1 cellular context compared by ENCODE assay signal in genomic region chr17:50866950-50867855, GRCh38.
A peak's percentile ranks its signal among the peaks of the same experiment; 100 is the strongest.
TF ChIP-seq lines count a peak whose summit lies in the region.

No MANE protein-coding gene starts in this region.

TF ChIP-seq in WTC11, 78 proteins besides CTCF, POLR2A, EP300 and RAD21 (continued from another document):
- TF ChIP-seq AR (CRISPR knock-in tag; IDR thresholded peaks at IDR 0.05), result no peak
- TF ChIP-seq ZNF532 (CRISPR knock-in tag; IDR thresholded peaks at IDR 0.05; ENCODE audit: borderline replicate concordance), result no peak
- no peak for TF ChIP-seq IRF1 (CRISPR knock-in tag; IDR thresholded peaks at IDR 0.05)
- no peak for TF ChIP-seq RELA (CRISPR knock-in tag; IDR thresholded peaks at IDR 0.05; ENCODE audit: borderline replicate concordance)
- peak; percentile 95 for TF ChIP-seq NFYB (CRISPR knock-in tag; conservative IDR thresholded peaks at IDR 0.05; ENCODE audit: low read depth)
- TF ChIP-seq ZBTB43 (CRISPR knock-in tag; IDR thresholded peaks at IDR 0.05), result no peak
- peak; percentile 57; the same call in 1 of the 2 replicates for TF ChIP-seq SMAD3 (CRISPR knock-in tag; IDR thresholded peaks at IDR 0.05; ENCODE audit: borderline replicate concordance)
- no peak for TF ChIP-seq CDX4 (CRISPR knock-in tag; IDR thresholded peaks at IDR 0.05; ENCODE audit: borderline replicate concordance)
- no peak for TF ChIP-seq ZNF317 (CRISPR knock-in tag; IDR thresholded peaks at IDR 0.05; ENCODE audit: borderline replicate concordance, low read depth)
- no peak; the same call in 1 of the 2 replicates for TF ChIP-seq CREB1 (CRISPR knock-in tag; IDR thresholded peaks at IDR 0.05)
- no peak for TF ChIP-seq ZNF281 (CRISPR knock-in tag; IDR thresholded peaks at IDR 0.05)
- no peak for TF ChIP-seq TEAD1 (CRISPR knock-in tag; IDR thresholded peaks at IDR 0.05)
- no peak for TF ChIP-seq GTF2I (CRISPR knock-in tag; conservative IDR thresholded peaks at IDR 0.05)
- no peak; the same call in 1 of the 2 replicates for TF ChIP-seq USF2 (CRISPR knock-in tag; IDR thresholded peaks at IDR 0.05)
- TF ChIP-seq TEAD4 (CRISPR knock-in tag; IDR thresholded peaks at IDR 0.05), result no peak
- 0 out of 2 replicates have a peak, but pooled peaks have one; percentile 34 for TF ChIP-seq CREM (CRISPR knock-in tag; IDR thresholded peaks at IDR 0.05)
- no peak for TF ChIP-seq ZNF263 (CRISPR knock-in tag; IDR thresholded peaks at IDR 0.05; ENCODE audit: low read depth)
- no peak for TF ChIP-seq OVOL2 (CRISPR knock-in tag; IDR thresholded peaks at IDR 0.05; ENCODE audit: borderline replicate concordance)
- TF ChIP-seq PRRX2 (CRISPR knock-in tag; IDR thresholded peaks at IDR 0.05), result no peak
- TF ChIP-seq MAX (CRISPR knock-in tag; IDR thresholded peaks at IDR 0.05), result peak; percentile 67; the same call in 1 of the 2 replicates
- no peak for TF ChIP-seq GRHL2 (CRISPR knock-in tag; IDR thresholded peaks at IDR 0.05; ENCODE audit: insufficient replicate concordance, severe bottlenecking)
- TF ChIP-seq FOXK1 (CRISPR knock-in tag; IDR thresholded peaks at IDR 0.05), result no peak
- no peak for TF ChIP-seq NR1H2 (CRISPR knock-in tag; IDR thresholded peaks at IDR 0.05)
- TF ChIP-seq NR3C1 (CRISPR knock-in tag; conservative IDR thresholded peaks at IDR 0.05; ENCODE audit: low read depth), result no peak
- peak; percentile 22 for TF ChIP-seq ZNF423 (CRISPR knock-in tag; IDR thresholded peaks at IDR 0.05)
- TF ChIP-seq ZNF512 (CRISPR knock-in tag; IDR thresholded peaks at IDR 0.05; ENCODE audit: borderline replicate concordance), result no peak
- TF ChIP-seq MXD4 (CRISPR knock-in tag; IDR thresholded peaks at IDR 0.05; ENCODE audit: borderline replicate concordance), result no peak
- TF ChIP-seq E2F1 (CRISPR knock-in tag; IDR thresholded peaks at IDR 0.05), result no peak
- TF ChIP-seq FOXJ3 (CRISPR knock-in tag; IDR thresholded peaks at IDR 0.05; ENCODE audit: borderline replicate concordance), result no peak
- TF ChIP-seq E2F4 (CRISPR knock-in tag; IDR thresholded peaks at IDR 0.05; ENCODE audit: borderline replicate concordance, low read depth), result no peak
- no peak for TF ChIP-seq ZNF671 (CRISPR knock-in tag; IDR thresholded peaks at IDR 0.05)
